ENCODE assay signal across 10 cellular contexts in genomic region chr1:22639286-22639685, GRCh38. TPM values are rescaled to one million over a fixed set of nuclear protein-coding genes. Genes with fewer than 3 reads are reported as not detected.
A peak's percentile ranks its signal among the peaks of the same experiment; 100 is the strongest.
DNase-seq lines count a peak whose midpoint lies in the region; ATAC-seq and TF ChIP-seq lines count a peak whose summit lies in the region.
"Had no signal": no experiment of that assay in that cellular context is flagged by ENCODE, and none has a peak within 500 bp of the region (broad histone marks: within the 10 kb centered on the region; RNA-seq: fewer than 3 reads in every experiment).

No MANE protein-coding gene starts in this region.

- peaks cover 12% of the 10 kb centered on the region for H3K27me3 Mint-ChIP-seq in endothelial cell (ENCODE audit: unreplicated experiment)

- H3K4me1 ChIP-seq in BE2C: no peaks in the 10 kb centered on the region

- H3K4me3 Mint-ChIP-seq in endothelial cell (ENCODE audit: unreplicated experiment): no peak overlapping the region

- no peaks in the 10 kb centered on the region for H3K9me3 Mint-ChIP-seq in endothelial cell (ENCODE audit: unreplicated experiment)

- no peaks in the 10 kb centered on the region for H3K4me1 Mint-ChIP-seq in endothelial cell (ENCODE audit: unreplicated experiment)

- DNase-seq in Daoy (ENCODE audit: low read depth) (peak; percentile 60), M059J (ENCODE audit: low read depth) (peak; percentile 55), endothelial cell (ENCODE audit: low spot score) (peak; percentile 22), non-pigmented ciliary epithelial cell (ENCODE audit: low read depth) (peak; percentile 34), COLO668 (lab: John Stamatoyannopoulos, UW; ENCODE audit: unreplicated experiment) (no peak), BE2C (no peak), NCI-H1105 (lab: John Stamatoyannopoulos, UW) (no peak)
- DNase-seq: NCI-H2029, pancreas had no signal

- no peaks in the 10 kb centered on the region for H3K27me3 ChIP-seq in BE2C
- H3K27me3 ChIP-seq: pancreas had no signal

- TF ChIP-seq CTCF in endothelial cell (IDR thresholded peaks at IDR 0.05; ENCODE audit: unreplicated experiment) (no peak), BE2C (IDR thresholded peaks at IDR 0.05; ENCODE audit: low read depth, low read length) (no peak)

- H3K4me3 ChIP-seq in BE2C (ENCODE audit: low read depth, low read length): no peak overlapping the region
- H3K4me3 ChIP-seq: pancreas had no signal

- H3K27ac Mint-ChIP-seq in endothelial cell (ENCODE audit: unreplicated experiment): no peak overlapping the region

- H3K36me3 ChIP-seq in BE2C: no peaks in the 10 kb centered on the region
- H3K36me3 ChIP-seq: pancreas had no signal

- no peaks in the 10 kb centered on the region for H3K36me3 Mint-ChIP-seq in endothelial cell (ENCODE audit: low read depth, unreplicated experiment)

- no peaks in the 10 kb centered on the region for H3K9me3 ChIP-seq in BE2C
- H3K9me3 ChIP-seq: pancreas had no signal

- ATAC-seq in HG03139 (IDR thresholded peaks at IDR 0.05; ENCODE audit: unreplicated experiment): no peak
- ATAC-seq: pancreas had no signal

RNA-seq across cellular contexts. Expression of gene C1QA, which starts 2.9 kb away (rescaled TPM):
- not detected in 2 replicates for total RNA-seq in Daoy (2014; rRNA removed; shearing (Covaris generic))
- not detected in 2 replicates for total RNA-seq in M059J (2014; rRNA removed; shearing (Covaris generic))
- not detected for total RNA-seq in endothelial cell (ENCODE audit: unreplicated experiment)
- polyA plus RNA-seq in BE2C (2012; ENCODE audit: insufficient read depth, insufficient read length, low read depth): not detected

RNA-seq across cellular contexts. Expression of gene C1QC, which starts 4.1 kb away (rescaled TPM):
- not detected in 2 replicates for total RNA-seq in Daoy (2014; rRNA removed; shearing (Covaris generic))
- total RNA-seq in M059J (2014; rRNA removed; shearing (Covaris generic)): not detected in 2 replicates
- not detected for total RNA-seq in endothelial cell (ENCODE audit: unreplicated experiment)
- polyA plus RNA-seq in BE2C (2012; ENCODE audit: insufficient read depth, insufficient read length, low read depth): not detected

RNA-seq across cellular contexts. Expression of gene C1QB, which starts 13.8 kb away (rescaled TPM):
- total RNA-seq in Daoy (2014; rRNA removed; shearing (Covaris generic)): not detected in 2 replicates
- total RNA-seq in M059J (2014; rRNA removed; shearing (Covaris generic)): not detected in 2 replicates
- not detected for total RNA-seq in endothelial cell (ENCODE audit: unreplicated experiment)
- not detected for polyA plus RNA-seq in BE2C (2012; ENCODE audit: insufficient read depth, insufficient read length, low read depth)

Comparison
In these comparisons a context has a peak if more than half of its experiments do, and no peak if none do; other contexts are left out.
1. DNase-seq: peak in Daoy (single experiment), M059J (single experiment), endothelial cell (single experiment) and non-pigmented ciliary epithelial cell (single experiment); none in COLO668 (single experiment), BE2C (single experiment) and NCI-H1105 (single experiment).